22 cellular contexts compared by ENCODE assay signal in the genomic region with DNA sequence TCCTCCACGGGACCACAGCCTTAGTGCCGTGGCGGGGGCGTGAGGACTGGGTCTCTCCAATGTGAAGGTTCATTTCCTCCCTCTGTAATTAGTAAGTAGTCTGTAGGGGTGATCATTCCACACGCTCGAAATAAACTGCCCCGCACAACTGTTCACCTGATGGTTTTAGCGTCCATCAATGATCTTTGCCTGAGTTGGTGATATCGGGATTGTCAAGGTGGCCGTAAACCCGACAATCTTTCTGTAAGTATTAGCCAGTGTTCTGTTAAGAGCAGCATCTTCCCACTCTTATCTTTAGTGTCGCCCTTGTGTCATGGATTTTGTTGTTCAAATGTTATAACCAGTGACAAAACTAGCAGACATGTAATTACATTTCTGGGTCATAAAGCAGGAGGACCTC.
"Had no signal": no experiment of that assay in that cellular context is flagged by ENCODE, and none has a peak within 500 bp of the region (broad histone marks: within the 10 kb centered on the region; RNA-seq: fewer than 3 reads in every experiment).

No MANE protein-coding gene starts in this region.

- H3K27me3 ChIP-seq: cardiac muscle cell, dorsolateral prefrontal cortex, gastrocnemius medialis, right lobe of liver, transverse colon had no signal

- H3K9me3 ChIP-seq: gastrocnemius medialis, mucosa of descending colon, right lobe of liver, transverse colon had no signal

- H3K4me1 ChIP-seq: right lobe of liver had no signal

- H3K4me3 ChIP-seq: cardiac muscle cell, coronary artery, dorsolateral prefrontal cortex, gastrocnemius medialis, mucosa of descending colon, right lobe of liver, transverse colon had no signal

- DNase-seq: activated CD4-positive, alpha-beta T cell treated with anti-CD3 and anti-CD28 coated beads for 48 hours; activated CD4-positive, alpha-beta T cell treated with anti-CD3 and anti-CD28 coated beads, Interleukin-2, amount 50 U/mL, for 48 hours; activated CD8-positive, alpha-beta memory T cell treated with anti-CD3 and anti-CD28 coated beads for 24 hours; activated effector memory CD4-positive, alpha-beta T cell treated with Interleukin-2 at 50 U/mL for 16 hours; activated naive CD4-positive, alpha-beta T cell treated with Interleukin-2 at 50 U/mL for 16 hours; cerebellar nuclear complex; dorsolateral prefrontal cortex; effector memory CD4-positive, alpha-beta T cell; erythroblast; gastrocnemius medialis; hypothalamus; islet precursor cell; left ventricle myocardium superior; mucosa of descending colon; right lobe of liver; stimulated activated CD4-positive, alpha-beta T cell treated with anti-CD3 and anti-CD28 coated beads, Interleukin-2, amount 100 ng/mL, for 48 hours; stimulated activated naive CD4-positive, alpha-beta T cell treated with Interleukin-2 at 50 U/mL for 16 hours; transverse colon had no signal

- ATAC-seq: activated CD4-positive, CD25-positive, alpha-beta regulatory T cell treated with anti-CD3 and anti-CD28 coated beads, Interleukin-2, amount 50 U/mL, for 24 hours; gastrocnemius medialis; left ventricle myocardium superior; mucosa of descending colon; natural killer cell treated with Interleukin-12 subunit alpha and Interleukin-12 subunit beta and Interleukin-15 and Interleukin-18, amount 100 ng/mL, for 72 hours; right lobe of liver had no signal

- H3K36me3 ChIP-seq: cardiac muscle cell, gastrocnemius medialis, right lobe of liver, transverse colon had no signal

- H3K27ac ChIP-seq: cardiac muscle cell, coronary artery, gastrocnemius medialis, right lobe of liver, transverse colon had no signal
